19 cellular contexts compared by ENCODE assay signal in genomic region chr7:55095672-55096071, GRCh38.
A peak's percentile ranks its signal among the peaks of the same experiment; 100 is the strongest.
DNase-seq lines count a peak whose midpoint lies in the region; ATAC-seq and TF ChIP-seq lines count a peak whose summit lies in the region.
"Had no signal": no experiment of that assay in that cellular context is flagged by ENCODE, and none has a peak within 500 bp of the region (broad histone marks: within the 10 kb centered on the region; RNA-seq: fewer than 3 reads in every experiment).

No MANE protein-coding gene starts in this region.

- TF ChIP-seq POLR2A in breast epithelium (IDR thresholded peaks at IDR 0.05): no peak

- TF ChIP-seq CTCF in MCF 10A (IDR thresholded peaks at IDR 0.05; ENCODE audit: unreplicated experiment): no peak
- TF ChIP-seq CTCF in breast epithelium (IDR thresholded peaks at IDR 0.05): no peak
- no peak for TF ChIP-seq CTCF in brain (conservative IDR thresholded peaks at IDR 0.05)
- TF ChIP-seq CTCF in nephron progenitor cell (IDR thresholded peaks at IDR 0.05): no peak

- H3K9ac ChIP-seq in Karpas-422 (ENCODE audit: low read length): no peak overlapping the region

- H3K4me3 Mint-ChIP-seq in MCF 10A (ENCODE audit: unreplicated experiment) (no peak overlapping the region), brain (no peak overlapping the region), nephron progenitor cell (no peak overlapping the region)
- H3K4me3 Mint-ChIP-seq in stimulated activated naive B cell treated with anti-CD40 and anti-IgM and Interleukin-4, amounts not matched to agents 10 μg/mL and 1 μg/mL and 100 μg/mL, for 72 hours: no peak overlapping the region
- H3K4me3 Mint-ChIP-seq: CD4-positive, alpha-beta T cell had no signal

- no peaks in the 10 kb centered on the region for H4K20me1 ChIP-seq in Karpas-422 (ENCODE audit: insufficient read depth, low read depth, low read length)

- BruUV-seq in MCF 10A (replicated peaks; lab: Mats Ljungman, UMichigan): no TSS peak

- CTCF ChIA-PET in MCF 10A (lab: Yijun Ruan, JAX): no interaction called here

- POLR2A ChIA-PET in MCF 10A (lab: Yijun Ruan, JAX): interaction anchor here (0.9 kb wide), 1 partner anchor 75 kb away, joined by 4 read pairs; no protein-coding TSS in a partner anchor

- H3K36me3 Mint-ChIP-seq in MCF 10A (ENCODE audit: insufficient read depth, unreplicated experiment) (peaks cover 71% of the 10 kb centered on the region), brain (no peaks in the 10 kb centered on the region), nephron progenitor cell (ENCODE audit: low read depth) (no peaks in the 10 kb centered on the region)
- no peaks in the 10 kb centered on the region for H3K36me3 Mint-ChIP-seq in stimulated activated naive B cell treated with anti-CD40 and anti-IgM and Interleukin-4, amounts not matched to agents 10 μg/mL and 1 μg/mL and 100 μg/mL, for 72 hours

- H3K4me1 Mint-ChIP-seq in MCF 10A (ENCODE audit: insufficient read depth, unreplicated experiment) (peaks cover 47% of the 10 kb centered on the region), brain (peaks cover 90% of the 10 kb centered on the region), nephron progenitor cell (peaks cover 71% of the 10 kb centered on the region)
- H3K4me1 Mint-ChIP-seq in stimulated activated naive B cell treated with anti-CD40 and anti-IgM and Interleukin-4, amounts not matched to agents 10 μg/mL and 1 μg/mL and 100 μg/mL, for 72 hours: no peaks in the 10 kb centered on the region

- H3K27ac Mint-ChIP-seq in MCF 10A (ENCODE audit: low read depth, unreplicated experiment): peak overlapping the region; percentile 76
- H3K27ac Mint-ChIP-seq in brain: peak overlapping the region in 3 of 5 experiments; percentile 5 to 76 (median 7)
- peak overlapping the region; percentile 60 for H3K27ac Mint-ChIP-seq in nephron progenitor cell
- H3K27ac Mint-ChIP-seq in stimulated activated naive B cell treated with anti-CD40 and anti-IgM and Interleukin-4, amounts not matched to agents 10 μg/mL and 1 μg/mL and 100 μg/mL, for 72 hours: no peak overlapping the region
- H3K27ac Mint-ChIP-seq: CD4-positive, alpha-beta T cell had no signal

- no peaks in the 10 kb centered on the region for H3K79me2 ChIP-seq in Karpas-422 (ENCODE audit: low read length)

- no peak overlapping the region for H3K27ac ChIP-seq in breast epithelium
- no peak overlapping the region for H3K27ac ChIP-seq in Karpas-422 (ENCODE audit: low read length)
- H3K27ac ChIP-seq: 22Rv1 had no signal

- H3K36me3 ChIP-seq in breast epithelium (no peaks in the 10 kb centered on the region), Karpas-422 (ENCODE audit: insufficient read depth, low read length) (no peaks in the 10 kb centered on the region)

- peak overlapping the region; percentile 18 for H3K4me2 ChIP-seq in Karpas-422 (ENCODE audit: low read depth, low read length, poor library complexity, severe bottlenecking)

- no peak for ATAC-seq in HG03280 (IDR thresholded peaks at IDR 0.05; ENCODE audit: unreplicated experiment)
- no peak for ATAC-seq in stimulated activated naive B cell treated with anti-CD40 and anti-IgM and Interleukin-4, amounts not matched to agents 10 μg/mL and 1 μg/mL and 100 μg/mL, for 72 hours (replicated peaks)
- ATAC-seq: PC-3, SK-N-SH treated with all-trans-retinoic acid at 6 μM for 48 hours had no signal

- H3K4me3 ChIP-seq in breast epithelium (no peak overlapping the region), Karpas-422 (ENCODE audit: low read length) (no peak overlapping the region)

- H3K9me2 ChIP-seq in Karpas-422 (replicated peaks; ENCODE audit: insufficient read depth, low read length): no peaks in the 10 kb centered on the region

- DNase-seq in MCF 10A (ENCODE audit: unreplicated experiment): no peak
- DNase-seq in breast epithelium (ENCODE audit: low spot score in 2 of 2): no peak
- DNase-seq in Karpas-422: no peak
- DNase-seq in nephron progenitor cell: no peak
- DNase-seq in stimulated activated naive B cell treated with anti-CD40 and anti-IgM and Interleukin-4, amounts not matched to agents 10 μg/mL and 1 μg/mL and 100 μg/mL, for 72 hours: no peak
- no peak for DNase-seq in SIG-M5 (lab: John Stamatoyannopoulos, UW)
- DNase-seq: BE2C; CD4-positive, alpha-beta T cell; DMS79; HCEC 1CT; Kasumi-1; NCI-H1105 treated with DMSO at 0.1 percent for 48 hours; NCI-H187 treated with DMSO at 0.1 percent for 48 hours; NCI-H345; PC-3 had no signal

- intact Hi-C loops in MCF 10A (cut with micrococcal nuclease) (no loop called here), breast epithelium (cut with DNase I; ENCODE audit: low total_unique reads) (no loop called here)

- H3K9me3 ChIP-seq in breast epithelium (no peaks in the 10 kb centered on the region), Karpas-422 (ENCODE audit: low read length) (no peaks in the 10 kb centered on the region)
- H3K9me3 ChIP-seq: BE2C had no signal

- H2AFZ ChIP-seq in Karpas-422 (ENCODE audit: low read length): no peak overlapping the region

- H3K9me3 Mint-ChIP-seq in MCF 10A (ENCODE audit: unreplicated experiment) (no peaks in the 10 kb centered on the region), brain (no peaks in the 10 kb centered on the region), nephron progenitor cell (no peaks in the 10 kb centered on the region)
- H3K9me3 Mint-ChIP-seq in stimulated activated naive B cell treated with anti-CD40 and anti-IgM and Interleukin-4, amounts not matched to agents 10 μg/mL and 1 μg/mL and 100 μg/mL, for 72 hours: no peaks in the 10 kb centered on the region
- H3K9me3 Mint-ChIP-seq: CD4-positive, alpha-beta T cell had no signal

- H3K4me1 ChIP-seq in breast epithelium (peaks cover 0 to 19% of the 10 kb centered on the region in 2 donors), Karpas-422 (ENCODE audit: low read length) (peaks cover 46% of the 10 kb centered on the region)

- H3K27me3 ChIP-seq in breast epithelium (no peaks in the 10 kb centered on the region), Karpas-422 (ENCODE audit: low read length) (no peaks in the 10 kb centered on the region)
- H3K27me3 ChIP-seq: BE2C had no signal

- no peaks in the 10 kb centered on the region for H3K27me3 Mint-ChIP-seq in MCF 10A (ENCODE audit: insufficient read depth, unreplicated experiment)
- H3K27me3 Mint-ChIP-seq in brain: peaks cover 3% of the 10 kb centered on the region
- H3K27me3 Mint-ChIP-seq in nephron progenitor cell (ENCODE audit: low read depth, poor library complexity): peaks cover 14% of the 10 kb centered on the region
- H3K27me3 Mint-ChIP-seq in stimulated activated naive B cell treated with anti-CD40 and anti-IgM and Interleukin-4, amounts not matched to agents 10 μg/mL and 1 μg/mL and 100 μg/mL, for 72 hours: peaks cover 28 to 36% of the 10 kb centered on the region in 2 donors
